Comparison of ENCODE assay signal across 23 cellular contexts in genomic region chr20:11158589-11158988, GRCh38.
DNase-seq lines count a peak whose midpoint lies in the region; ATAC-seq and TF ChIP-seq lines count a peak whose summit lies in the region.
"Had no signal": no experiment of that assay in that cellular context is flagged by ENCODE, and none has a peak within 500 bp of the region (broad histone marks: within the 10 kb centered on the region; RNA-seq: fewer than 3 reads in every experiment).

No MANE protein-coding gene starts in this region.

- H3K4me3 ChIP-seq in left ventricle myocardium inferior, result no peak overlapping the region
- H3K4me3 ChIP-seq in fibroblast of pulmonary artery (replicated peaks; ENCODE audit: low read depth, low read length), result no peak overlapping the region
- H3K4me3 ChIP-seq: GM23248 had no signal

- no peak for TF ChIP-seq POLR2A in erythroblast (IDR thresholded peaks at IDR 0.05; ENCODE audit: low read length)

- intact Hi-C loops in left ventricle myocardium inferior (cut with micrococcal nuclease) (no loop called here), Right ventricle myocardium inferior (cut with DNase I) (no loop called here)

- H3K9me3 ChIP-seq in left ventricle myocardium inferior (replicated peaks), result no peaks in the 10 kb centered on the region
- H3K9me3 ChIP-seq: BE2C had no signal

- ATAC-seq in Right ventricle myocardium inferior, result no peak

- no peaks in the 10 kb centered on the region for H3K27me3 ChIP-seq in left ventricle myocardium inferior (ENCODE audit: low read depth)
- H3K27me3 ChIP-seq: BE2C had no signal

- DNase-seq in left ventricle myocardium inferior (no peak), Right ventricle myocardium inferior (ENCODE audit: missing footprints) (no peak), fibroblast of pulmonary artery (ENCODE audit: low read depth) (peak; percentile 29), amygdala (lab: John Stamatoyannopoulos, UW) (no peak), erythroblast (lab: John Stamatoyannopoulos, UW) (no peak), NCI-H2227 treated with DMSO at 0.1 percent for 48 hours (lab: John Stamatoyannopoulos, UW) (no peak)
- no peak for DNase-seq in stimulated activated CD4-positive, alpha-beta T cell treated with anti-CD3 and anti-CD28 coated beads, Interleukin-4, amount 100 ng/mL, for 24 hours
- DNase-seq: BE2C; CD4-positive, alpha-beta T cell; DMS53; EL; GM23248; HCEC 1CT; Karpas-422; MM.1S; NCI-H1092; NCI-H1436 treated with DMSO at 0.1 percent for 48 hours; NCI-H2029 treated with DMSO at 0.1 percent for 48 hours; NCI-H2171; NK-92 treated with Interleukin-12 subunit alpha and Interleukin-12 subunit beta, amount 100 ng/mL, for 24 hours; SHP77 treated with DMSO at 0.1 percent for 48 hours had no signal

- peaks cover 41% of the 10 kb centered on the region for H3K4me1 ChIP-seq in left ventricle myocardium inferior
- H3K4me1 ChIP-seq: BE2C had no signal

- no peaks in the 10 kb centered on the region for H3K36me3 ChIP-seq in left ventricle myocardium inferior
- H3K36me3 ChIP-seq: BE2C had no signal

- TF ChIP-seq CTCF in left ventricle myocardium inferior (IDR thresholded peaks at IDR 0.05; ENCODE audit: borderline replicate concordance) (no peak), VCaP (conservative IDR thresholded peaks at IDR 0.05) (no peak), fibroblast of pulmonary artery (IDR thresholded peaks at IDR 0.05; ENCODE audit: low read length, missing control alignments) (no peak)

- H3K27ac ChIP-seq in left ventricle myocardium inferior (replicated peaks) (peak overlapping the region; percentile 69), VCaP (peak overlapping the region; percentile 67)
- H3K27ac ChIP-seq: GM23248, HL-60 had no signal
